In genomic region chr9:113409481-113409880, GRCh38 we compare ENCODE assay signal across 8 cellular contexts. TPM values are rescaled to one million over a fixed set of nuclear protein-coding genes. Genes with fewer than 3 reads are reported as not detected.
DNase-seq lines count a peak whose midpoint lies in the region; ATAC-seq and TF ChIP-seq lines count a peak whose summit lies in the region.

No MANE protein-coding gene starts in this region.

- peak overlapping the region; percentile 97 to 99 (median 99) for H3K4me3 Mint-ChIP-seq in T-cell

- CTCF ChIA-PET in T-cell (lab: Charles Lee) = interaction anchor here (0.5 to 3.4 kb wide), 9 partner anchors 8 to 173 kb away, joined by 3 to 31 read pairs (median 6); partner anchors contain the start of genes ALAD (in 1 of the 2), CDC26 (in 1 of the 2), HDHD3 (in 1 of the 2) and PRPF4 (in 1 of the 2)

- TF ChIP-seq CTCF in fibroblast of villous mesenchyme (IDR thresholded peaks at IDR 0.05; ENCODE audit: insufficient read depth, low read depth, low read length) = no peak

- H3K27me3 ChIP-seq in H7 (ENCODE audit: control insufficient read depth, insufficient read depth, low read length) = no peaks in the 10 kb centered on the region

- H3K4me3 ChIP-seq in H7 (ENCODE audit: insufficient read depth, low read depth, low read length) (peak overlapping the region; percentile 93), fibroblast of villous mesenchyme (ENCODE audit: low read depth, low read length) (peak overlapping the region; percentile 73), skeletal muscle cell (ENCODE audit: low read depth, low read length) (peak overlapping the region; percentile 80)

- ATAC-seq in T-cell (replicated peaks in 1 of 4) (no peak), HG03139 (IDR thresholded peaks at IDR 0.05; ENCODE audit: unreplicated experiment) (no peak)

- H3K36me3 ChIP-seq in H7 (replicated peaks; ENCODE audit: control insufficient read depth, insufficient read depth, low read length) = peaks cover 13% of the 10 kb centered on the region

- POLR2A ChIA-PET in T-cell (lab: Charles Lee) = interaction anchor here (1.0 to 1.4 kb wide), 2 partner anchors 8 to 188 kb away, joined by 5 to 8 read pairs; partner anchors contain the start of genes ALAD (in 1 of the 2), FKBP15 (in 1 of the 2) and SLC31A1 (in 1 of the 2)

- H3K9me3 Mint-ChIP-seq in T-cell = no peaks in the 10 kb centered on the region

- H3K36me3 Mint-ChIP-seq in T-cell = peaks cover 19% of the 10 kb centered on the region

- DNase-seq in H7 = no peak
- DNase-seq in T-cell = no peak
- DNase-seq in fibroblast of villous mesenchyme (ENCODE audit: low read depth) = no peak
- no peak for DNase-seq in skeletal muscle cell (ENCODE audit: low read depth)
- DNase-seq in stimulated activated CD8-positive, alpha-beta memory T cell treated with anti-CD3 and anti-CD28 coated beads, Interleukin-4, amount 100 ng/mL, for 48 hours = no peak
- DNase-seq in NCI-H526 (lab: John Stamatoyannopoulos, UW) = no peak
- no peak for DNase-seq in activated CD4-positive, alpha-beta T cell treated with anti-CD3 and anti-CD28 coated beads for 4 hours

- peaks cover 0 to 2% of the 10 kb centered on the region in 2 donors for H3K27me3 Mint-ChIP-seq in T-cell

- H3K27ac Mint-ChIP-seq in T-cell = peak overlapping the region; percentile 99 to 100

- H3K4me1 Mint-ChIP-seq in T-cell = peaks cover 33 to 40% (median 35%) of the 10 kb centered on the region in 3 donors

RNA-seq across cellular contexts. Expression of gene POLE3, which starts 1.0 kb away (rescaled TPM):
- total RNA-seq in H7 (2014; rRNA removed; shearing (Covaris generic)) = 61.2 and 61.6 TPM in 2 replicates
- total RNA-seq in T-cell (10 to 100 TPM; 47.2 to 59.1 (median 50.6) TPM), fibroblast of villous mesenchyme (33.2 and 54.0 TPM in 2 replicates)

RNA-seq across cellular contexts. Expression of gene C9orf43, which starts 1.1 kb away (rescaled TPM):
- total RNA-seq in H7 (2014; rRNA removed; shearing (Covaris generic)) = 0.41 and 0.42 TPM in 2 replicates
- total RNA-seq in T-cell (1 to 10 TPM in 1 of 5 donors, under 1 TPM in 4; 0.28 to 1.1 (median 0.82) TPM), fibroblast of villous mesenchyme (0.32 and 0.43 TPM in 2 replicates)

RNA-seq across cellular contexts. Expression of gene ALAD, which starts 8.4 kb away (rescaled TPM):
- 10.9 and 11.6 TPM in 2 replicates for total RNA-seq in H7 (2014; rRNA removed; shearing (Covaris generic))
- 10 to 100 TPM; 23.4 to 40.8 (median 35.2) TPM for total RNA-seq in T-cell
- 14.2 and 15.1 TPM in 2 replicates for total RNA-seq in fibroblast of villous mesenchyme

RNA-seq across cellular contexts. Expression of gene HDHD3, which starts 32.7 kb away (rescaled TPM):
- total RNA-seq in H7 (2014; rRNA removed; shearing (Covaris generic)) = 26.2 and 36.2 TPM in 2 replicates
- total RNA-seq in T-cell (10 to 100 TPM; 15.2 to 34.6 (median 17.4) TPM), fibroblast of villous mesenchyme (6.1 and 7.3 TPM in 2 replicates)

RNA-seq across cellular contexts. Expression of gene RGS3, which starts 54.0 kb away (rescaled TPM):
- 18.2 and 22.4 TPM in 2 replicates for total RNA-seq in H7 (2014; rRNA removed; shearing (Covaris generic))
- total RNA-seq in T-cell (10 to 100 TPM; 15.9 to 36.5 (median 24.9) TPM), fibroblast of villous mesenchyme (37.1 and 44.8 TPM in 2 replicates)
